Comparison of ENCODE assay signal across 8 cellular contexts in the genomic region with DNA sequence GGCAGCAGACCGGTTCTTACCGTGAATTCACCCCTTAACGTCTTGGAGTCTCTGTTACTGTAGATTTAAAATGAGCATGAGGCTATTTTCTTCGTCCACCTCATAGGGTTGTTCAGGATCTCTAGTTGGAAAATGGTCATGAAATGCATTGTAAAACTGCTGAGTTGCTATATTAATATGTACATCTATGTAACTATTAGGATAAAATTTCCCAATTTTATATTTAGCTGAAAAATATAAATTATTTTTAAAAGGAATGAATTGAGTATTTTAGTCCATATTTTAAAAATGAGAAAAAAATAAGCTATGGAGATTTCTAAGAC.
"Had no signal": no experiment of that assay in that cellular context is flagged by ENCODE, and none has a peak within 500 bp of the region (broad histone marks: within the 10 kb centered on the region; RNA-seq: fewer than 3 reads in every experiment).

No MANE protein-coding gene starts in this region.

- H3K27me3 Mint-ChIP-seq: IgD-negative memory B cell had no signal

- H3K4me3 Mint-ChIP-seq: H9, IgD-negative memory B cell had no signal

- H2AFZ ChIP-seq: GM23248 had no signal

- H3K9me3 Mint-ChIP-seq: H9 had no signal

- H3K9ac ChIP-seq: GM23248 had no signal

- H3K27ac ChIP-seq: GM23248 had no signal

- H3K27ac Mint-ChIP-seq: H9, IgD-negative memory B cell had no signal

- H3K36me3 Mint-ChIP-seq: IgD-negative memory B cell had no signal

- H3K4me1 Mint-ChIP-seq: H9, IgD-negative memory B cell had no signal

- H3K4me3 ChIP-seq: GM23248 had no signal

- DNase-seq: GM23248, H9, HCEC 1CT, KG1 had no signal

- FAIRE-seq: H1, H54, HTR-8/SVneo had no signal
